ENCODE assay signal across 17 cellular contexts in the genomic region with DNA sequence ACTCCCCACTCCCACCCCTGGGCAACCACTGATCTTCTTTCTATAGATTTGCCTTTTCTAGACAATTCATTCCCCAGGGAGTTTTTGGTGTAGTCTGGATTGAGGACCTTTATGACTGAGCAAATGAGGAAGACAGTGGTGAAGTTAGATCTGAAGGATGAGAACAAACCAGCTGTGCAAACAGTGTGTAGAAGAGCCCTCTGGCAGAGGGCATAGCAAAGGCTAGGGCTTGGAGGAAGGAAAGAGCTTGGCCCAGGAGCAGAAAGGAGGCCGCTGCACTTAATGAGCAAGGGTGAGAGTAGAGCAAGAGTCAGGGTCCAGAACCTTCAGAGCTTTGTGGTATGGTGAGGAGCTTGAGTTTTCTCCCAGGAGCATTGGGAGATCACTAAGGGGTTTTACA.
A peak's percentile ranks its signal among the peaks of the same experiment; 100 is the strongest.
DNase-seq lines count a peak whose midpoint lies in the region; ATAC-seq and TF ChIP-seq lines count a peak whose summit lies in the region.
"Had no signal": no experiment of that assay in that cellular context is flagged by ENCODE, and none has a peak within 500 bp of the region (broad histone marks: within the 10 kb centered on the region; RNA-seq: fewer than 3 reads in every experiment).

No MANE protein-coding gene starts in this region.

- no peaks in the 10 kb centered on the region for H3K27me3 ChIP-seq in body of pancreas

- H3K27me3 Mint-ChIP-seq in CD14-positive monocyte (ENCODE audit: low read depth in 3 of 3) (no peaks in the 10 kb centered on the region), endothelial cell (ENCODE audit: unreplicated experiment) (no peaks in the 10 kb centered on the region)
- H3K27me3 Mint-ChIP-seq in natural killer cell treated with Interleukin-12 subunit alpha and Interleukin-12 subunit beta and Interleukin-15 and Interleukin-18, amount 100 ng/mL, for 72 hours, result peaks cover 8 to 26% of the 10 kb centered on the region in 2 donors

- H3K27ac ChIP-seq in body of pancreas, result peak overlapping the region in 2 of 4 donors; percentile 35 to 68
- H3K27ac ChIP-seq: A549, HL-60 had no signal

- no peak overlapping the region for H3K4me3 Mint-ChIP-seq in CD14-positive monocyte
- no peak overlapping the region for H3K4me3 Mint-ChIP-seq in natural killer cell treated with Interleukin-12 subunit alpha and Interleukin-12 subunit beta and Interleukin-15 and Interleukin-18, amount 100 ng/mL, for 72 hours
- no peak overlapping the region for H3K4me3 Mint-ChIP-seq in endothelial cell (ENCODE audit: unreplicated experiment)
- H3K4me3 Mint-ChIP-seq: CD4-positive, alpha-beta T cell; GM23338; T-helper 17 cell had no signal

- H3K4me1 Mint-ChIP-seq in CD14-positive monocyte (no peaks in the 10 kb centered on the region), endothelial cell (ENCODE audit: unreplicated experiment) (no peaks in the 10 kb centered on the region)
- no peaks in the 10 kb centered on the region for H3K4me1 Mint-ChIP-seq in natural killer cell treated with Interleukin-12 subunit alpha and Interleukin-12 subunit beta and Interleukin-15 and Interleukin-18, amount 100 ng/mL, for 72 hours (ENCODE audit: low read depth in 2 of 2)
- H3K4me1 Mint-ChIP-seq: GM23338, T-helper 17 cell had no signal

- H3K9me3 Mint-ChIP-seq in CD14-positive monocyte (peaks cover 0 to 2% (median 0%) of the 10 kb centered on the region in 7 donors), endothelial cell (ENCODE audit: unreplicated experiment) (no peaks in the 10 kb centered on the region)
- H3K9me3 Mint-ChIP-seq in natural killer cell treated with Interleukin-12 subunit alpha and Interleukin-12 subunit beta and Interleukin-15 and Interleukin-18, amount 100 ng/mL, for 72 hours, result no peaks in the 10 kb centered on the region
- H3K9me3 Mint-ChIP-seq: GM23338 had no signal

- TF ChIP-seq CTCF in body of pancreas (IDR thresholded peaks at IDR 0.05) (no peak), CD14-positive monocyte (IDR thresholded peaks at IDR 0.05) (no peak), endothelial cell (IDR thresholded peaks at IDR 0.05; ENCODE audit: unreplicated experiment) (no peak)

- 30 to 33% methylated on average over 1 of the region's 1 CpG for WGBS in body of pancreas, 2 donors

- H3K36me3 Mint-ChIP-seq in CD14-positive monocyte (no peaks in the 10 kb centered on the region), endothelial cell (ENCODE audit: low read depth, unreplicated experiment) (no peaks in the 10 kb centered on the region)
- H3K36me3 Mint-ChIP-seq in natural killer cell treated with Interleukin-12 subunit alpha and Interleukin-12 subunit beta and Interleukin-15 and Interleukin-18, amount 100 ng/mL, for 72 hours, result no peaks in the 10 kb centered on the region

- ATAC-seq in body of pancreas (peak; percentile 56), GM18517 (IDR thresholded peaks at IDR 0.05; ENCODE audit: unreplicated experiment) (no peak)
- ATAC-seq in natural killer cell treated with Interleukin-12 subunit alpha and Interleukin-12 subunit beta and Interleukin-15 and Interleukin-18, amount 100 ng/mL, for 72 hours, result no peak
- ATAC-seq: A549, GM23338, HCT116, T-helper 17 cell had no signal

- H3K4me1 ChIP-seq in body of pancreas, result peaks cover 16% of the 10 kb centered on the region
- H3K4me1 ChIP-seq: A549 had no signal

- TF ChIP-seq POLR2A in body of pancreas (IDR thresholded peaks at IDR 0.05), result no peak

- H3K27ac Mint-ChIP-seq in CD14-positive monocyte (no peak overlapping the region), endothelial cell (ENCODE audit: unreplicated experiment) (no peak overlapping the region)
- no peak overlapping the region for H3K27ac Mint-ChIP-seq in natural killer cell treated with Interleukin-12 subunit alpha and Interleukin-12 subunit beta and Interleukin-15 and Interleukin-18, amount 100 ng/mL, for 72 hours
- H3K27ac Mint-ChIP-seq: CD4-positive, alpha-beta T cell; GM23338; T-helper 17 cell had no signal

- intact Hi-C loops in body of pancreas (cut with DNase I) (no loop called here), CD14-positive monocyte (cut with micrococcal nuclease) (no loop called here)

- peaks cover 0 to 4% (median 0%) of the 10 kb centered on the region in 3 donors for H3K9me3 ChIP-seq in body of pancreas
- H3K9me3 ChIP-seq: A549 had no signal

- no peaks in the 10 kb centered on the region for H3K36me3 ChIP-seq in body of pancreas (replicated peaks in 1 of 2; ENCODE audit: insufficient read depth in 1 of 2, low read depth in 2 of 2)

- H3K4me3 ChIP-seq in body of pancreas, result no peak overlapping the region
- H3K4me3 ChIP-seq: A549, GM23338 had no signal

- peak; percentile 25 for DNase-seq in COLO668 (lab: John Stamatoyannopoulos, UW; ENCODE audit: unreplicated experiment)
- DNase-seq in NCI-H2029 (lab: John Stamatoyannopoulos, UW), result peak; percentile 79
- DNase-seq in NCI-H69 (lab: John Stamatoyannopoulos, UW), result peak; percentile 26
- DNase-seq in body of pancreas, result peak in 3 of 4 donors; percentile 51 to 53 (median 51)
- DNase-seq in CD14-positive monocyte (ENCODE audit: low spot score), result no peak
- DNase-seq in natural killer cell treated with Interleukin-12 subunit alpha and Interleukin-12 subunit beta and Interleukin-15 and Interleukin-18, amount 100 ng/mL, for 72 hours (ENCODE audit: low spot score), result no peak
- DNase-seq in endothelial cell (ENCODE audit: low spot score), result no peak
- DNase-seq: Calu3; CD4-positive, alpha-beta T cell; DND-41; NCI-H446 treated with DMSO at 0.1 percent for 48 hours; T-helper 17 cell had no signal

Comparison
In these comparisons a context has a peak if more than half of its experiments do, and no peak if none do; other contexts are left out.
1. DNase-seq: peak in COLO668 (single experiment), NCI-H2029 (single experiment), NCI-H69 (single experiment) and body of pancreas (3 of 4); none in CD14-positive monocyte (single experiment), natural killer cell treated with Interleukin-12 subunit alpha and Interleukin-12 subunit beta and Interleukin-15 and Interleukin-18, amount 100 ng/mL, for 72 hours (single experiment) and endothelial cell (single experiment).